ENCODE assay signal across 11 cellular contexts in genomic region chr22:45316796-45317526, GRCh38. TPM values are rescaled to one million over a fixed set of nuclear protein-coding genes. Genes with fewer than 3 reads are reported as not detected.
A peak's percentile ranks its signal among the peaks of the same experiment; 100 is the strongest.
DNase-seq lines count a peak whose midpoint lies in the region; ATAC-seq, FAIRE-seq and TF ChIP-seq lines count a peak whose summit lies in the region.
"Had no signal": no experiment of that assay in that cellular context is flagged by ENCODE, and none has a peak within 500 bp of the region (broad histone marks: within the 10 kb centered on the region; RNA-seq: fewer than 3 reads in every experiment).

No MANE protein-coding gene starts in this region.

- peaks cover 94% of the 10 kb centered on the region for H3K4me1 Mint-ChIP-seq in CD4-positive, alpha-beta T cell (ENCODE audit: low read depth)

- H3K27me3 ChIP-seq in CD4-positive, alpha-beta T cell (ENCODE audit: control insufficient read depth, insufficient read depth, low read length), result no peaks in the 10 kb centered on the region
- no peaks in the 10 kb centered on the region for H3K27me3 ChIP-seq in RWPE2 (ENCODE audit: insufficient read depth, poor library complexity, severe bottlenecking)
- H3K27me3 ChIP-seq in esophagus (ENCODE audit: control insufficient read depth in 1 of 2, insufficient read depth in 2 of 2, low read length in 2 of 2), result no peaks in the 10 kb centered on the region
- no peaks in the 10 kb centered on the region for H3K27me3 ChIP-seq in trophoblast cell (ENCODE audit: insufficient read depth, low read length)

- H2BK12ac ChIP-seq in trophoblast cell (ENCODE audit: low read length), result no peak overlapping the region

- no peak for TF ChIP-seq CTCF in CD4-positive, alpha-beta T cell (IDR thresholded peaks at IDR 0.05)
- TF ChIP-seq CTCF in RWPE2 (IDR thresholded peaks at IDR 0.05; ENCODE audit: poor library complexity, severe bottlenecking), result no peak

- H3K27ac ChIP-seq in CD4-positive, alpha-beta T cell (ENCODE audit: low read depth, low read length), result peak overlapping the region; percentile 98
- H3K27ac ChIP-seq in RWPE2 (ENCODE audit: poor library complexity, severe bottlenecking), result peak overlapping the region; percentile 22
- H3K27ac ChIP-seq in esophagus (ENCODE audit: low read depth in 2 of 2, low read length in 1 of 2), result peak overlapping the region; percentile 72 to 96
- H3K27ac ChIP-seq in trophoblast cell (ENCODE audit: low read depth, low read length), result no peak overlapping the region

- no peak overlapping the region for H2BK5ac ChIP-seq in trophoblast cell (ENCODE audit: low read depth, low read length, poor library complexity)

- CTCF ChIA-PET in CD4-positive, alpha-beta T cell (lab: Charles Lee), result interaction anchor here (1.0 kb wide), 1 partner anchor 8 kb away, joined by 3 read pairs; the partner anchor contains the start of gene FAM118A

- no peak overlapping the region for H2AFZ ChIP-seq in trophoblast cell (ENCODE audit: insufficient read depth, low read length, poor library complexity)

- no peak overlapping the region for H2BK120ac ChIP-seq in trophoblast cell (ENCODE audit: insufficient read depth, low read length, poor library complexity)

- H3K27ac Mint-ChIP-seq in CD4-positive, alpha-beta T cell, result peak overlapping the region; percentile 95

- WGBS in esophagus, 2 donors, result 85 to 88% methylated on average over 9 of the region's 9 CpGs
- no CpG with 5 or more reads among the region's 9 CpGs for WGBS in trophoblast cell (ENCODE audit: extremely low coverage, insufficient coverage, insufficient read length)

- H2AK5ac ChIP-seq in trophoblast cell (ENCODE audit: low read length), result no peak overlapping the region

- no peaks in the 10 kb centered on the region for H3K9me3 ChIP-seq in CD4-positive, alpha-beta T cell (ENCODE audit: control insufficient read depth, low read length)
- H3K9me3 ChIP-seq in RWPE2 (ENCODE audit: severe bottlenecking) (no peaks in the 10 kb centered on the region), esophagus (ENCODE audit: control insufficient read depth in 2 of 2, insufficient read depth in 1 of 2, low read depth in 1 of 2, low read length in 1 of 2) (no peaks in the 10 kb centered on the region), trophoblast cell (ENCODE audit: insufficient read depth, low read depth, low read length) (no peaks in the 10 kb centered on the region)

- no peaks in the 10 kb centered on the region for H3K79me1 ChIP-seq in trophoblast cell (ENCODE audit: low read length)

- intact Hi-C loops in CD4-positive, alpha-beta T cell (cut with DNase I, micrococcal nuclease), result loop anchor here (5.0 to 10.0 kb wide), 2 partner anchors 145 to 738 kb away; no protein-coding TSS in a partner anchor

- no peak for DNase-seq in CD4-positive, alpha-beta T cell
- no peak for DNase-seq in RWPE2 (ENCODE audit: low spot score)
- DNase-seq in trophoblast cell, result no peak
- DNase-seq in activated CD4-positive, CD25-positive, alpha-beta regulatory T cell treated with anti-CD3 and anti-CD28 coated beads, Interleukin-2, amount 50 U/mL, for 72 hours, result no peak
- no peak for DNase-seq in MV-4-11 (lab: John Stamatoyannopoulos, UW)
- DNase-seq in GM12892 (ENCODE audit: insufficient read length), result no peak
- DNase-seq in DMS79 treated with DMSO at 0.1 percent for 48 hours (lab: John Stamatoyannopoulos, UW), result no peak

- FAIRE-seq in GM12892 (lab: Jason Lieb, UNC), result no peak

- TF ChIP-seq POLR2A in GM12892 (IDR thresholded peaks at IDR 0.05; ENCODE audit: low read depth, low read length), result no peak

- H3K4me3 ChIP-seq in RWPE2 (ENCODE audit: severe bottlenecking) (no peak overlapping the region), esophagus (ENCODE audit: low read depth in 1 of 2, low read length in 2 of 2) (no peak overlapping the region), trophoblast cell (ENCODE audit: low read depth, low read length) (no peak overlapping the region)

- H3K36me3 ChIP-seq in RWPE2 (ENCODE audit: low read depth), result peaks cover 11% of the 10 kb centered on the region
- H3K36me3 ChIP-seq in esophagus (ENCODE audit: control insufficient read depth in 2 of 2, insufficient read depth in 2 of 2, low read length in 1 of 2), result peaks cover 0 to 2% of the 10 kb centered on the region in 2 donors
- H3K36me3 ChIP-seq in trophoblast cell (ENCODE audit: control insufficient read depth in 1 of 2, insufficient read depth in 2 of 2, low read length in 2 of 2), result peaks cover 3% of the 10 kb centered on the region in 2 experiments

- H3K4ac ChIP-seq in trophoblast cell (ENCODE audit: low read depth, low read length), result peak overlapping the region; percentile 89

- H3K4me2 ChIP-seq in trophoblast cell (ENCODE audit: low read length), result no peak overlapping the region

- H3K4me1 ChIP-seq in RWPE2 (ENCODE audit: insufficient read depth, poor library complexity, severe bottlenecking) (peaks cover 17% of the 10 kb centered on the region), esophagus (ENCODE audit: control insufficient read depth in 2 of 2, insufficient read depth in 2 of 2, low read length in 1 of 2) (peaks cover 3 to 8% of the 10 kb centered on the region in 2 donors), trophoblast cell (ENCODE audit: control insufficient read depth in 1 of 2, insufficient read depth in 2 of 2, low read length in 2 of 2) (peaks cover 13 to 18% of the 10 kb centered on the region in 2 experiments)

- H3K79me2 ChIP-seq in trophoblast cell (ENCODE audit: control insufficient read depth, insufficient read depth, low read length, poor library complexity), result peaks cover 5% of the 10 kb centered on the region

- H3K23ac ChIP-seq in trophoblast cell (ENCODE audit: low read length), result no peak overlapping the region

- no peak overlapping the region for H4K8ac ChIP-seq in trophoblast cell (ENCODE audit: low read depth, low read length)

- ATAC-seq in CD4-positive, alpha-beta T cell (ENCODE audit: poor library complexity), result no peak
- ATAC-seq in RWPE2 (ENCODE audit: low read depth), result no peak

- no peak overlapping the region for H3K18ac ChIP-seq in trophoblast cell (ENCODE audit: low read length)

- H3K27me3 Mint-ChIP-seq in CD4-positive, alpha-beta T cell, result no peaks in the 10 kb centered on the region

- no peak overlapping the region for H3K4me3 Mint-ChIP-seq in CD4-positive, alpha-beta T cell
- H3K4me3 Mint-ChIP-seq: endodermal cell had no signal

- peaks cover 35% of the 10 kb centered on the region for H3K36me3 Mint-ChIP-seq in CD4-positive, alpha-beta T cell (ENCODE audit: low read depth)

- no peak overlapping the region for H3K9ac ChIP-seq in trophoblast cell (ENCODE audit: low read length)

- H4K91ac ChIP-seq in trophoblast cell (ENCODE audit: low read depth, low read length), result no peak overlapping the region

- no peak overlapping the region for H3K14ac ChIP-seq in trophoblast cell (ENCODE audit: low read length)

- H4K12ac ChIP-seq in trophoblast cell (ENCODE audit: low read depth, low read length), result no peak overlapping the region

- H3K9me3 Mint-ChIP-seq in CD4-positive, alpha-beta T cell, result no peaks in the 10 kb centered on the region
- H3K9me3 Mint-ChIP-seq: endodermal cell had no signal

- POLR2A ChIA-PET in CD4-positive, alpha-beta T cell (lab: Charles Lee), result interaction anchor here (2.8 to 3.3 kb wide), 2 partner anchors 8 to 24 kb away, joined by 9 to 24 read pairs; partner anchors contain the start of gene FAM118A

RNA-seq across cellular contexts. Expression of gene FAM118A, which starts 7.2 kb away (rescaled TPM):
- total RNA-seq in CD4-positive, alpha-beta T cell, result 100 to 1,000 TPM; 159 to 161 TPM
- polyA plus RNA-seq in esophagus, result 10 to 100 TPM; 15.4 to 44.4 TPM
- 23.9 and 25.5 TPM in 2 replicates for polyA plus RNA-seq in trophoblast cell (2013)
- 42.4 TPM for polyA plus RNA-seq in GM12892 (2012; ENCODE audit: missing spikeins)

RNA-seq across cellular contexts. Expression of gene UPK3A, which starts 32.2 kb away (rescaled TPM):
- not detected for total RNA-seq in CD4-positive, alpha-beta T cell
- polyA plus RNA-seq in esophagus, result not detected
- not detected in 2 replicates for polyA plus RNA-seq in trophoblast cell (2013)
- polyA plus RNA-seq in GM12892 (2012; ENCODE audit: missing spikeins), result not detected
- total RNA-seq: activated CD8-positive, alpha-beta memory T cell treated with anti-CD3 and anti-CD28 coated beads for 36 hours; endodermal cell had no signal
- polyA plus RNA-seq: liver had no signal
